9 cellular contexts compared by ENCODE assay signal in genomic region chr7:20310963-20311742, GRCh38. TPM values are rescaled to one million over a fixed set of nuclear protein-coding genes. Genes with fewer than 3 reads are reported as not detected.
DNase-seq lines count a peak whose midpoint lies in the region; ATAC-seq, FAIRE-seq and TF ChIP-seq lines count a peak whose summit lies in the region.
"Had no signal": no experiment of that assay in that cellular context is flagged by ENCODE, and none has a peak within 500 bp of the region (broad histone marks: within the 10 kb centered on the region; RNA-seq: fewer than 3 reads in every experiment).

No MANE protein-coding gene starts in this region.

- no peak overlapping the region for H3K9ac ChIP-seq in H1 (replicated peaks in 1 of 4; ENCODE audit: extremely low read depth in 1 of 4, low read depth in 3 of 4, low read length in 3 of 4)

- H3K79me2 ChIP-seq in GM23338 (replicated peaks; ENCODE audit: insufficient read depth) (no peaks in the 10 kb centered on the region), H1 (ENCODE audit: control insufficient read depth in 1 of 2, insufficient read depth in 2 of 2, low read length in 2 of 2) (no peaks in the 10 kb centered on the region)

- H3K27ac ChIP-seq in GM23338 (ENCODE audit: low read depth): no peak overlapping the region
- H3K27ac ChIP-seq in H1 (ENCODE audit: low read depth, low read length): no peak overlapping the region
- H3K27ac ChIP-seq: HL-60 had no signal

- no peaks in the 10 kb centered on the region for H3K27me3 Mint-ChIP-seq in GM23338 (ENCODE audit: insufficient read depth, low read depth, poor library complexity)

- no peak overlapping the region for H3K4me2 ChIP-seq in GM23338
- no peak overlapping the region for H3K4me2 ChIP-seq in H1 (ENCODE audit: insufficient read depth in 1 of 2, low read depth in 2 of 2, low read length in 2 of 2)

- POLR2A ChIA-PET in H1 (lab: Charles Lee; ENCODE audit: partially characterized antibody): interaction anchor here (2.5 kb wide), 1 partner anchor 19 kb away, joined by 10 read pairs; the partner anchor contains the start of gene ITGB8

- H4K5ac ChIP-seq in H1 (ENCODE audit: insufficient read length, low read depth, low read length): no peak overlapping the region

- TF ChIP-seq CTCF in GM23338 (conservative IDR thresholded peaks at IDR 0.05; ENCODE audit: low read depth in 2 of 2): peak in 1 of 2 experiments; percentile 67
- peak in 1 of 3 experiments; percentile 30; a peak in 2 of 4 replicates for TF ChIP-seq CTCF in H1 (IDR thresholded peaks at IDR 0.05; ENCODE audit: control extremely low read depth in 1 of 3, insufficient read depth in 1 of 3, low read depth in 1 of 3, low read length in 3 of 3)

- WGBS in H1 (ENCODE audit: extremely low coverage in 1 of 2, insufficient coverage in 1 of 2, insufficient read length in 1 of 2, insufficient replicate concordance in 2 of 2, low coverage in 1 of 2, low lambda C conversion rate in 2 of 2, missing lambda C conversion rate in 1 of 2), 2 experiments: 67% methylated on average over 3 of the region's 3 CpGs; no CpG with 5 or more reads in 1 of the 2 experiments

- no peak overlapping the region for H2AFZ ChIP-seq in GM23338
- H2AFZ ChIP-seq in H1 (ENCODE audit: low read length): no peak overlapping the region

- no peak for TF ChIP-seq POLR2A in H1 (IDR thresholded peaks at IDR 0.05; ENCODE audit: control extremely low read depth in 1 of 2, low read depth in 2 of 2, low read length in 2 of 2)

- DNase-seq in COR-L47 (lab: John Stamatoyannopoulos, UW) (peak; percentile 10), GM23338 (ENCODE audit: low spot score) (peak; percentile 42), NCI-H82 (lab: John Stamatoyannopoulos, UW) (peak; percentile 47), H1 (ENCODE audit: low read depth in 1 of 2, low spot score in 2 of 2) (no peak), renal cortical epithelial cell (ENCODE audit: low read depth) (peak; percentile 67), 8988T (no peak)

- peak; percentile 40 to 52 for TF ChIP-seq RAD21 in H1 (IDR thresholded peaks at IDR 0.05 in 1 of 2, conservative IDR thresholded peaks at IDR 0.05 in 1 of 2; ENCODE audit: low read depth in 2 of 2, low read length in 2 of 2)

- H3K23ac ChIP-seq in H1 (ENCODE audit: insufficient read length): no peak overlapping the region

- no peak overlapping the region for H2BK5ac ChIP-seq in H1 (ENCODE audit: low read depth, low read length)

- H3K4me3 ChIP-seq in GM23338: no peak overlapping the region
- H3K4me3 ChIP-seq in H1 (ENCODE audit: extremely low read depth in 1 of 4, insufficient read depth in 2 of 4, low read depth in 3 of 4, low read length in 4 of 4): no peak overlapping the region

- H3K23me2 ChIP-seq in H1 (ENCODE audit: low read depth, low read length): no peaks in the 10 kb centered on the region

- H4K91ac ChIP-seq in H1 (replicated peaks; ENCODE audit: insufficient read length, low read length): no peak overlapping the region

- H3F3A ChIP-seq in GM23338 (replicated peaks; ENCODE audit: low read depth): no peaks in the 10 kb centered on the region

- no peak overlapping the region for H4K8ac ChIP-seq in H1 (ENCODE audit: extremely low read depth, insufficient read depth, low read length)

- no peak for ATAC-seq in GM23338
- ATAC-seq in HG02610 (IDR thresholded peaks at IDR 0.05; ENCODE audit: unreplicated experiment): no peak
- no peak for ATAC-seq in GM19397 (IDR thresholded peaks at IDR 0.05; ENCODE audit: unreplicated experiment)

- H3K4me3 Mint-ChIP-seq in GM23338: no peak overlapping the region

- H2BK12ac ChIP-seq in H1 (ENCODE audit: low read depth, low read length): no peak overlapping the region

- H2BK120ac ChIP-seq in H1 (replicated peaks; ENCODE audit: low read depth, low read length): no peak overlapping the region

- H3K27me3 ChIP-seq in GM23338 (ENCODE audit: insufficient read depth) (no peaks in the 10 kb centered on the region), H1 (replicated peaks in 1 of 4; ENCODE audit: control insufficient read depth in 3 of 4, extremely low read depth in 1 of 4, insufficient read depth in 3 of 4, low read length in 3 of 4) (no peaks in the 10 kb centered on the region)

- no peak overlapping the region for H3K14ac ChIP-seq in H1 (ENCODE audit: insufficient read length)

- H2BK15ac ChIP-seq in H1 (ENCODE audit: low read length): no peak overlapping the region

- no peak overlapping the region for H3K56ac ChIP-seq in H1 (replicated peaks; ENCODE audit: insufficient read length, low read depth, low read length)

- no peak overlapping the region for H3K18ac ChIP-seq in H1 (ENCODE audit: extremely low read depth, low read length)

- H3K36me3 Mint-ChIP-seq in GM23338 (ENCODE audit: low read depth): no peaks in the 10 kb centered on the region

- H4K20me1 ChIP-seq in GM23338 (replicated peaks; ENCODE audit: insufficient read depth) (no peaks in the 10 kb centered on the region), H1 (replicated peaks in 1 of 2; ENCODE audit: control insufficient read depth in 1 of 2, insufficient read depth in 2 of 2, low read length in 2 of 2) (no peaks in the 10 kb centered on the region)

- H3K9me2 ChIP-seq in GM23338 (ENCODE audit: insufficient read depth): no peaks in the 10 kb centered on the region

- no peak for TF ChIP-seq EP300 in H1 (IDR thresholded peaks at IDR 0.05; ENCODE audit: borderline replicate concordance in 1 of 2, low read depth in 2 of 2, low read length in 2 of 2)

- no peaks in the 10 kb centered on the region for H3K9me3 ChIP-seq in H1 (ENCODE audit: insufficient read depth in 2 of 2, low read depth in 1 of 2, low read length in 1 of 2)

- H3K79me1 ChIP-seq in H1 (ENCODE audit: low read depth, low read length): no peaks in the 10 kb centered on the region

- FAIRE-seq in H1 (lab: Jason Lieb, UNC): no peak

- CTCF ChIA-PET in H1 (lab: Charles Lee; ENCODE audit: partially characterized antibody): interaction anchor here (0.5 to 2.7 kb wide), 22 partner anchors 9 to 597 kb away, joined by 3 to 13 read pairs (median 4); partner anchors contain the start of genes ITGB8 and MACC1

- H3K4me1 ChIP-seq in GM23338 (ENCODE audit: insufficient read depth): peaks cover 20% of the 10 kb centered on the region
- H3K4me1 ChIP-seq in H1 (replicated peaks in 1 of 4; ENCODE audit: control insufficient read depth in 3 of 4, insufficient read depth in 4 of 4, low read length in 3 of 4): peaks cover 4 to 10% (median 7%) of the 10 kb centered on the region in 4 experiments

- H3K27ac Mint-ChIP-seq in GM23338: no peak overlapping the region

- no peak overlapping the region for H2BK20ac ChIP-seq in H1 (ENCODE audit: low read length)

- no peak overlapping the region for H3K4ac ChIP-seq in H1 (replicated peaks; ENCODE audit: insufficient read length, low read depth, low read length)

- no peaks in the 10 kb centered on the region for H3K36me3 ChIP-seq in GM23338 (ENCODE audit: insufficient read depth)
- no peaks in the 10 kb centered on the region for H3K36me3 ChIP-seq in H1 (ENCODE audit: control insufficient read depth in 2 of 4, insufficient read depth in 4 of 4, low read length in 3 of 4)

- H3K4me1 Mint-ChIP-seq in GM23338: peaks cover 23% of the 10 kb centered on the region

- no peaks in the 10 kb centered on the region for H3K9me3 Mint-ChIP-seq in GM23338

- H2AK5ac ChIP-seq in H1 (ENCODE audit: low read depth, low read length): no peak overlapping the region

TF ChIP-seq in GM23338, 12 proteins besides CTCF, POLR2A, EP300 and RAD21 (continues in another document):
- TF ChIP-seq ZNF114 (CRISPR knock-in tag; IDR thresholded peaks at IDR 0.05): no peak

TF ChIP-seq in H1, 55 proteins besides CTCF, POLR2A, EP300 and RAD21 (continues in another document):
- TF ChIP-seq SP2 (IDR thresholded peaks at IDR 0.05; ENCODE audit: low read length) (no peak), HDAC2 (IDR thresholded peaks at IDR 0.05; ENCODE audit: borderline replicate concordance in 1 of 2, low read depth in 2 of 2, low read length in 2 of 2) (no peak), KDM4A (IDR thresholded peaks at IDR 0.05; ENCODE audit: low read depth, low read length, severe bottlenecking) (no peak), BRCA1 (IDR thresholded peaks at IDR 0.05; ENCODE audit: low read depth, low read length) (no peak), MAFK (IDR thresholded peaks at IDR 0.05; ENCODE audit: low read depth, low read length) (no peak), JUND (IDR thresholded peaks at IDR 0.05; ENCODE audit: low read length) (no peak), USF2 (IDR thresholded peaks at IDR 0.05; ENCODE audit: low read length) (no peak), KDM1A (IDR thresholded peaks at IDR 0.05; ENCODE audit: borderline replicate concordance, low read length) (no peak), TCF12 (IDR thresholded peaks at IDR 0.05; ENCODE audit: low read depth, low read length) (no peak), SIN3A (conservative IDR thresholded peaks at IDR 0.05 in 1 of 2, IDR thresholded peaks at IDR 0.05 in 1 of 2; ENCODE audit: low read depth in 1 of 2, low read length in 2 of 2) (no peak), NRF1 (IDR thresholded peaks at IDR 0.05; ENCODE audit: low read depth, low read length) (no peak)
- TF ChIP-seq, protein P1, sequence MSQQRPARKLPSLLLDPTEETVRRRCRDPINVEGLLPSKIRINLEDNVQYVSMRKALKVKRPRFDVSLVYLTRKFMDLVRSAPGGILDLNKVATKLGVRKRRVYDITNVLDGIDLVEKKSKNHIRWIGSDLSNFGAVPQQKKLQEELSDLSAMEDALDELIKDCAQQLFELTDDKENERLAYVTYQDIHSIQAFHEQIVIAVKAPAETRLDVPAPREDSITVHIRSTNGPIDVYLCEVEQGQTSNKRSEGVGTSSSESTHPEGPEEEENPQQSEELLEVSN (IDR thresholded peaks at IDR 0.05): no peak

RNA-seq across cellular contexts. Expression of gene ITGB8, which starts 19.5 kb away (rescaled TPM):
- total RNA-seq in GM23338 (2014; rRNA removed; shearing (Covaris generic)): 3.0 and 3.5 TPM in 2 replicates
- 0.71 and 0.77 TPM in 2 replicates for polyA plus RNA-seq in GM23338 (2016; fragmentation: Nextera tagmentation; extraction: Ambion mirVana)
- 3.6 TPM in 2 replicates for total RNA-seq in H1 (2021; fragmentation: NEBNext Ultra II Directional; extraction: Animal tissue kit (Norgen Biotek cat#: 25700))
- 0.96 and 1.2 TPM in 2 replicates for polyA plus RNA-seq in H1 (2011; rRNA removed)
- polyA plus RNA-seq in H1 (2011; cell fraction: cytosol; rRNA removed): 0.93 TPM
- polyA plus RNA-seq in H1 (2011; cell fraction: nucleus; rRNA removed): 2.5 TPM
- 1.1 to 2.0 TPM (median 1.4 TPM) in 4 replicates for polyA plus RNA-seq in H1 (2012, experiment 1 of 2)
- polyA plus RNA-seq in H1 (2012, experiment 2 of 2): 0.30 TPM
- 1.3 TPM for polyA plus RNA-seq in H1 (2013, experiment 1 of 2)
- 1.1 TPM for polyA plus RNA-seq in H1 (2013, experiment 2 of 2)
- polyA minus RNA-seq in H1 (2011; rRNA and poly(A)+ RNA removed): 9.1 and 11.9 TPM in 2 replicates
- polyA minus RNA-seq in H1 (2011; cell fraction: cytosol; rRNA and poly(A)+ RNA removed): 4.2 TPM
- polyA minus RNA-seq in H1 (2011; cell fraction: nucleus; rRNA and poly(A)+ RNA removed): 28.3 TPM
- 257 and 399 TPM in 2 replicates for total RNA-seq in renal cortical epithelial cell

Comparison
In these comparisons a context has a peak if more than half of its experiments do, and no peak if none do; other contexts are left out.
1. DNase-seq: peak in COR-L47 (single experiment), GM23338 (single experiment), NCI-H82 (single experiment) and renal cortical epithelial cell (single experiment); none in H1 (0 of 2) and 8988T (single experiment).
2. RNA of gene ITGB8, which starts 19.5 kb away (total RNA-seq): 257 to 399 TPM in renal cortical epithelial cell; 3.6 TPM in H1 and 3.0 to 3.5 TPM in GM23338; every median in the first group is over 10 times any median in the second.